In genomic region chr19:31592456-31592855, GRCh38 we compare ENCODE assay signal across 19 cellular contexts.
"Had no signal": no experiment of that assay in that cellular context is flagged by ENCODE, and none has a peak within 500 bp of the region (broad histone marks: within the 10 kb centered on the region; RNA-seq: fewer than 3 reads in every experiment).

No MANE protein-coding gene starts in this region.

- H3K4me1 ChIP-seq: SJSA1 had no signal

- DNase-seq: KBM-7, MG63, NCI-H1092, NCI-H1105 treated with DMSO at 0.1 percent for 48 hours, NCI-H1417 treated with DMSO at 0.1 percent for 48 hours, NCI-H146, NCI-H1694 treated with DMSO at 0.1 percent for 48 hours, NCI-H1930, NCI-H2081, NCI-H2107, NCI-H2227 treated with DMSO at 0.1 percent for 48 hours, NCI-H524, NCI-H69, NCI-H774, Right ventricle myocardium superior, RPMI8226, SIG-M5 had no signal

- H3K27ac ChIP-seq: SJSA1, SK-N-MC had no signal

- H3K27me3 ChIP-seq: MG63, SJSA1 had no signal

- H3K36me3 ChIP-seq: MG63, SJSA1 had no signal

- H3K4me3 ChIP-seq: MG63, SJSA1, SK-N-MC had no signal

- H3K9me3 ChIP-seq: MG63, SJSA1 had no signal
